Comparison of ENCODE assay signal across 19 cellular contexts in genomic region chr22:32627091-32627490, GRCh38.
A peak's percentile ranks its signal among the peaks of the same experiment; 100 is the strongest.
DNase-seq lines count a peak whose midpoint lies in the region; TF ChIP-seq lines count a peak whose summit lies in the region.
"Had no signal": no experiment of that assay in that cellular context is flagged by ENCODE, and none has a peak within 500 bp of the region (broad histone marks: within the 10 kb centered on the region; RNA-seq: fewer than 3 reads in every experiment).

No MANE protein-coding gene starts in this region.

- TF ChIP-seq CTCF in right atrium auricular region (IDR thresholded peaks at IDR 0.05), result no peak
- TF ChIP-seq CTCF in vagina (IDR thresholded peaks at IDR 0.05), result no peak

- intact Hi-C loops in posterior vena cava (cut with DNase I), result no loop called here
- intact Hi-C loops in vagina (cut with DNase I), result loop anchor here (5.0 kb wide), 1 partner anchor 175 kb away; the partner anchor contains the start of gene TIMP3

- no peak for TF ChIP-seq POLR2A in vagina (IDR thresholded peaks at IDR 0.05)

- no peak overlapping the region for H3K4me3 ChIP-seq in esophagus (ENCODE audit: low read depth in 1 of 2, low read length in 2 of 2)
- no peak overlapping the region for H3K4me3 ChIP-seq in right atrium auricular region
- H3K4me3 ChIP-seq in vagina, result no peak overlapping the region
- H3K4me3 ChIP-seq: cardiac muscle cell, testis had no signal

- DNase-seq in right atrium auricular region (ENCODE audit: low spot score) (no peak), posterior vena cava (ENCODE audit: low spot score) (peak; percentile 72), vagina (ENCODE audit: extremely low spot score in 2 of 2) (no peak), T1000 (lab: John Stamatoyannopoulos, UW) (no peak)
- no peak for DNase-seq in activated effector memory CD4-positive, alpha-beta T cell treated with Interleukin-2 at 50 U/mL for 16 hours
- no peak for DNase-seq in stimulated activated CD4-positive, alpha-beta T cell treated with anti-CD3 and anti-CD28 coated beads, Interleukin-2, amount 100 ng/mL, for 48 hours
- DNase-seq: activated CD4-positive, alpha-beta T cell treated with anti-CD3 and anti-CD28 coated beads, Interleukin-2, amount 50 U/mL, for 1 hour; activated naive CD4-positive, alpha-beta T cell treated with anti-CD3 and anti-CD28 coated beads, Interleukin-2, amount 50 U/mL, for 16 hours; CD8-positive, alpha-beta memory T cell; GDM1; HCEC 1CT; NCI-H1105; NCI-H2081; NCI-H82; stimulated activated naive B cell treated with anti-CD40 and anti-IgM and Interleukin-4, amounts not matched to agents 10 μg/mL and 1 μg/mL and 100 μg/mL, for 72 hours; T-helper 9 cell; testis had no signal

- H3K4me1 ChIP-seq in esophagus (ENCODE audit: control insufficient read depth in 2 of 2, insufficient read depth in 2 of 2, low read length in 1 of 2) (peaks cover 3 to 5% of the 10 kb centered on the region in 2 donors), right atrium auricular region (peaks cover 0 to 61% of the 10 kb centered on the region in 2 donors), vagina (peaks cover 70% of the 10 kb centered on the region)

- WGBS in esophagus, 2 donors, result 45 to 56% methylated on average over 12 of the region's 12 CpGs

- H3K9me3 ChIP-seq in esophagus (ENCODE audit: control insufficient read depth in 2 of 2, insufficient read depth in 1 of 2, low read depth in 1 of 2, low read length in 1 of 2), result no peaks in the 10 kb centered on the region
- H3K9me3 ChIP-seq in right atrium auricular region, result no peaks in the 10 kb centered on the region
- H3K9me3 ChIP-seq in vagina, result no peaks in the 10 kb centered on the region
- H3K9me3 ChIP-seq: testis had no signal

- H3K36me3 ChIP-seq in esophagus (ENCODE audit: control insufficient read depth in 2 of 2, insufficient read depth in 2 of 2, low read length in 1 of 2) (no peaks in the 10 kb centered on the region), right atrium auricular region (no peaks in the 10 kb centered on the region), vagina (no peaks in the 10 kb centered on the region)
- H3K36me3 ChIP-seq: cardiac muscle cell had no signal

- H3K27ac ChIP-seq in esophagus (ENCODE audit: low read depth in 2 of 2, low read length in 1 of 2) (peak overlapping the region; percentile 21 to 43), right atrium auricular region (peak overlapping the region; percentile 85 to 87), vagina (peak overlapping the region; percentile 68)
- H3K27ac ChIP-seq: cardiac muscle cell had no signal

- H3K27me3 ChIP-seq in esophagus (ENCODE audit: control insufficient read depth in 1 of 2, insufficient read depth in 2 of 2, low read length in 2 of 2) (no peaks in the 10 kb centered on the region), right atrium auricular region (no peaks in the 10 kb centered on the region), vagina (no peaks in the 10 kb centered on the region)
- H3K27me3 ChIP-seq: cardiac muscle cell, testis had no signal

Comparison
In these comparisons a context has a peak if more than half of its experiments do, and no peak if none do; other contexts are left out.
1. H3K27ac ChIP-seq: peak in every context shown above with its lines; median percentile 86 in right atrium auricular region; 68 in vagina; 32 in esophagus.